Comparison of ENCODE assay signal across 24 cellular contexts in genomic region chr18:78884502-78884901, GRCh38.
A peak's percentile ranks its signal among the peaks of the same experiment; 100 is the strongest.
DNase-seq lines count a peak whose midpoint lies in the region; FAIRE-seq and TF ChIP-seq lines count a peak whose summit lies in the region.
"Had no signal": no experiment of that assay in that cellular context is flagged by ENCODE, and none has a peak within 500 bp of the region (broad histone marks: within the 10 kb centered on the region; RNA-seq: fewer than 3 reads in every experiment).

No MANE protein-coding gene starts in this region.

- peak; percentile 28 for DNase-seq in DMS53 (lab: John Stamatoyannopoulos, UW)
- DNase-seq in DMS53 treated with DMSO at 0.1 percent for 48 hours (lab: John Stamatoyannopoulos, UW; ENCODE audit: unreplicated experiment) = no peak
- peak; percentile 15 for DNase-seq in NB4 (ENCODE audit: low read depth)
- peak; percentile 33 for DNase-seq in bronchial epithelial cell (ENCODE audit: low read depth)
- DNase-seq in neuronal stem cell (ENCODE audit: low spot score) = no peak
- DNase-seq in lower leg skin (ENCODE audit: low spot score in 2 of 2) = no peak
- no peak for DNase-seq in GM19239 (ENCODE audit: insufficient read length, low spot score)
- no peak for DNase-seq in NCI-H1930 (lab: John Stamatoyannopoulos, UW)
- DNase-seq: 8988T; activated CD4-positive, alpha-beta T cell treated with anti-CD3 and anti-CD28 coated beads, Interleukin-2, amount 50 U/mL, for 1 hour; activated CD8-positive, alpha-beta memory T cell treated with anti-CD3 and anti-CD28 coated beads, Interleukin-2, amount 50 U/mL, for 48 hours; amniotic stem cell; dorsolateral prefrontal cortex; GDM1; left ventricle myocardium superior; NCI-H2171; NCI-H526 treated with DMSO at 0.1 percent for 48 hours; Peyer's patch; spleen had no signal

- no peaks in the 10 kb centered on the region for H3K79me1 ChIP-seq in neuronal stem cell (ENCODE audit: low read depth, low read length)

- H3K14ac ChIP-seq in neuronal stem cell (ENCODE audit: low read length) = no peak overlapping the region

- H3K27ac ChIP-seq in neuronal stem cell (replicated peaks; ENCODE audit: low read length) = no peak overlapping the region
- H3K27ac ChIP-seq: BLaER1, dorsolateral prefrontal cortex, Peyer's patch, spleen had no signal

- no peak for FAIRE-seq in bronchial epithelial cell (lab: Jason Lieb, UNC)
- no peak for FAIRE-seq in GM19239 (lab: Jason Lieb, UNC)
- FAIRE-seq: D721Med, GM12878, K562, TTC549 had no signal

- no peak overlapping the region for H2BK15ac ChIP-seq in neuronal stem cell (ENCODE audit: low read length)

- no peaks in the 10 kb centered on the region for H3K4me1 ChIP-seq in neuronal stem cell (ENCODE audit: control insufficient read depth in 2 of 2, insufficient read depth in 1 of 2, low read depth in 1 of 2, low read length in 2 of 2)
- H3K4me1 ChIP-seq: BLaER1, Peyer's patch, spleen had no signal

- peak; percentile 7 for TF ChIP-seq CTCF in NB4 (IDR thresholded peaks at IDR 0.05; ENCODE audit: low read depth, low read length)
- TF ChIP-seq CTCF in bronchial epithelial cell (IDR thresholded peaks at IDR 0.05; ENCODE audit: insufficient read depth, low read length, severe bottlenecking) = no peak
- no peak for TF ChIP-seq CTCF in lower leg skin (IDR thresholded peaks at IDR 0.05)

- no peak overlapping the region for H2AK5ac ChIP-seq in neuronal stem cell (ENCODE audit: low read depth, low read length)

- no peak overlapping the region for H2AFZ ChIP-seq in neuronal stem cell (ENCODE audit: low read length)

- TF ChIP-seq POLR2A in NB4 (IDR thresholded peaks at IDR 0.05; ENCODE audit: extremely low read depth, insufficient read length) (no peak), lower leg skin (IDR thresholded peaks at IDR 0.05) (no peak)

- H3K23ac ChIP-seq in neuronal stem cell (ENCODE audit: low read depth, low read length, poor library complexity) = no peak overlapping the region

- intact Hi-C loops in lower leg skin (cut with DNase I; ENCODE audit: low total_unique reads) = no loop called here

- no peak overlapping the region for H3K9ac ChIP-seq in neuronal stem cell (ENCODE audit: low read depth, low read length, poor library complexity)
- H3K9ac ChIP-seq: BLaER1 had no signal

- H3K4ac ChIP-seq in neuronal stem cell (ENCODE audit: low read length) = peak overlapping the region; percentile 0

- H2BK120ac ChIP-seq in neuronal stem cell (ENCODE audit: low read depth, low read length) = no peak overlapping the region

- WGBS in neuronal stem cell (ENCODE audit: extremely low coverage in 2 of 2, insufficient read length in 2 of 2, insufficient replicate concordance in 1 of 2), 2 donors = no CpG with 5 or more reads among the region's 1 CpG
- 64 to 70% methylated on average over 1 of the region's 1 CpG for WGBS in lower leg skin, 2 donors

- no peak overlapping the region for H4K91ac ChIP-seq in neuronal stem cell (ENCODE audit: low read depth, low read length, poor library complexity)

- no peak overlapping the region for H4K8ac ChIP-seq in neuronal stem cell (ENCODE audit: low read depth, low read length)

- H2BK5ac ChIP-seq in neuronal stem cell (ENCODE audit: low read length) = no peak overlapping the region

- H3K27me3 ChIP-seq in bronchial epithelial cell (ENCODE audit: control insufficient read depth, insufficient read depth, low read length) (no peaks in the 10 kb centered on the region), neuronal stem cell (ENCODE audit: control insufficient read depth in 3 of 3, insufficient read depth in 3 of 3, low read depth in 1 of 3, low read length in 3 of 3) (no peaks in the 10 kb centered on the region)
- H3K27me3 ChIP-seq: BLaER1, Peyer's patch had no signal

- H2BK12ac ChIP-seq in neuronal stem cell (ENCODE audit: low read length) = no peak overlapping the region

- H3K18ac ChIP-seq in neuronal stem cell (ENCODE audit: low read length) = no peak overlapping the region

- H3K9me3 ChIP-seq in neuronal stem cell (replicated peaks in 1 of 2; ENCODE audit: control insufficient read depth in 2 of 2, insufficient read depth in 1 of 2, low read depth in 1 of 2, low read length in 2 of 2) = peaks cover 6% of the 10 kb centered on the region in 2 donors

- H3K4me3 ChIP-seq in NB4 (ENCODE audit: low read depth, low read length) (no peak overlapping the region), bronchial epithelial cell (ENCODE audit: low read depth, low read length) (no peak overlapping the region), neuronal stem cell (ENCODE audit: low read length in 2 of 2) (no peak overlapping the region), lower leg skin (ENCODE audit: low read depth, poor library complexity, severe bottlenecking) (no peak overlapping the region)
- H3K4me3 ChIP-seq: BLaER1, dorsolateral prefrontal cortex, GM12878, K562, Peyer's patch, spleen had no signal

- H3K36me3 ChIP-seq in bronchial epithelial cell (ENCODE audit: control insufficient read depth, insufficient read depth, low read length) (no peaks in the 10 kb centered on the region), neuronal stem cell (replicated peaks in 1 of 2; ENCODE audit: control insufficient read depth in 2 of 2, insufficient read depth in 2 of 2, low read length in 2 of 2) (no peaks in the 10 kb centered on the region)
- H3K36me3 ChIP-seq: BLaER1, Peyer's patch, spleen had no signal

- H3K4me2 ChIP-seq in neuronal stem cell (ENCODE audit: insufficient read depth, low read length, poor library complexity, severe bottlenecking) = no peak overlapping the region
- H3K4me2 ChIP-seq: BLaER1 had no signal

Comparison
In these comparisons a context has a peak if more than half of its experiments do, and no peak if none do; other contexts are left out.
1. DNase-seq: peak in DMS53 (single experiment), NB4 (single experiment) and bronchial epithelial cell (single experiment); none in DMS53 treated with DMSO at 0.1 percent for 48 hours (single experiment), neuronal stem cell (single experiment), lower leg skin (0 of 2), GM19239 (single experiment) and NCI-H1930 (0 of 2).